ENCODE assay signal across 9 cellular contexts in the genomic region with DNA sequence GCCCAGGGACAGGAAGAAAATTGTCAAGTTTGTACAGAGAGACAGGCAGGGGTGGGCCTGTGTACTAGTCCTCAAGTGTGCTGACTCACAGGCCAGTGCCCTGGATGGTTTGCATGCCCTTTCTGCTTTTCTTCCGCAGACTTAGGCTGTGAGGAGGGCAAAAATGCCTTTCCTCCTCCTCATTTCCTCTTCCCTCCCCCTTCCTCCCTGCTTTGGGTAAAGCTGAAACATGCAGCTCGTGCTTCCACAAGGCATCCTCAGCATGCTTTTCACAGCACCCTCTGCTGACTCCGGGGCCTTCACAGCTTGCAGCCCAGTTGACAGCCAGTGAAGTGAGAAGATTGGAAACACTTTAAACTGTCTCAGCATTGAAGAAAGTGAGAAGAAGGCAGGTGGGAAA.
DNase-seq lines count a peak whose midpoint lies in the region; FAIRE-seq and TF ChIP-seq lines count a peak whose summit lies in the region.
"Had no signal": no experiment of that assay in that cellular context is flagged by ENCODE, and none has a peak within 500 bp of the region (broad histone marks: within the 10 kb centered on the region; RNA-seq: fewer than 3 reads in every experiment).

No MANE protein-coding gene starts in this region.

- H3K27me3 ChIP-seq in breast epithelium = no peaks in the 10 kb centered on the region
- H3K27me3 ChIP-seq in mammary epithelial cell (ENCODE audit: insufficient read depth, low read length) = no peaks in the 10 kb centered on the region
- H3K27me3 ChIP-seq in prostate gland (replicated peaks; ENCODE audit: insufficient read depth) = no peaks in the 10 kb centered on the region
- H3K27me3 ChIP-seq: BLaER1 had no signal

- WGBS in mammary epithelial cell (ENCODE audit: low coverage, missing lambda C conversion rate) = 3% methylated on average over 3 of the region's 3 CpGs
- 20% methylated on average over 3 of the region's 3 CpGs for WGBS in prostate gland

- H3K9me3 Mint-ChIP-seq in MCF 10A (ENCODE audit: unreplicated experiment) = no peaks in the 10 kb centered on the region
- no peaks in the 10 kb centered on the region for H3K9me3 Mint-ChIP-seq in activated T-helper 2 cell treated with anti-CD3 and anti-CD28 coated beads, Interferon-gamma antibody, Interleukin-2, Interleukin-4, amounts not matched to agents 10 μg/mL and 5 μg/mL and 100 μg/mL, durations not matched to agents 14 hours and 24 hours and 36 hours

- H3K4me3 ChIP-seq in breast epithelium (no peak overlapping the region), mammary epithelial cell (replicated peaks in 1 of 3; ENCODE audit: insufficient read depth in 1 of 3, low read depth in 2 of 3, low read length in 3 of 3) (no peak overlapping the region), prostate gland (no peak overlapping the region)
- H3K4me3 ChIP-seq: BLaER1 had no signal

- DNase-seq in MCF 10A (ENCODE audit: unreplicated experiment) = peak; percentile 96
- DNase-seq in breast epithelium (ENCODE audit: low spot score in 2 of 2) = no peak
- DNase-seq in mammary epithelial cell = peak; percentile 92
- peak; percentile 97 for DNase-seq in iris pigment epithelial cell (ENCODE audit: low read depth)
- DNase-seq in urothelium cell line (ENCODE audit: low spot score) = peak; percentile 74
- DNase-seq in activated CD4-positive, alpha-beta T cell treated with anti-CD3 and anti-CD28 coated beads for 4 hours = no peak
- no peak for DNase-seq in prostate gland (ENCODE audit: low spot score)
- no peak for DNase-seq in activated T-helper 2 cell treated with anti-CD3 and anti-CD28 coated beads, Interferon-gamma antibody, Interleukin-2, Interleukin-4, amounts not matched to agents 10 μg/mL and 5 μg/mL and 100 μg/mL, durations not matched to agents 14 hours and 24 hours and 36 hours (ENCODE audit: low spot score)

- no peaks in the 10 kb centered on the region for H3K27me3 Mint-ChIP-seq in MCF 10A (ENCODE audit: insufficient read depth, unreplicated experiment)
- H3K27me3 Mint-ChIP-seq in activated T-helper 2 cell treated with anti-CD3 and anti-CD28 coated beads, Interferon-gamma antibody, Interleukin-2, Interleukin-4, amounts not matched to agents 10 μg/mL and 5 μg/mL and 100 μg/mL, durations not matched to agents 14 hours and 24 hours and 36 hours (ENCODE audit: low read depth) = no peaks in the 10 kb centered on the region

- no peak overlapping the region for H3K4me3 Mint-ChIP-seq in MCF 10A (ENCODE audit: unreplicated experiment)
- H3K4me3 Mint-ChIP-seq in activated T-helper 2 cell treated with anti-CD3 and anti-CD28 coated beads, Interferon-gamma antibody, Interleukin-2, Interleukin-4, amounts not matched to agents 10 μg/mL and 5 μg/mL and 100 μg/mL, durations not matched to agents 14 hours and 24 hours and 36 hours (ENCODE audit: low read depth) = no peak overlapping the region

- dilution Hi-C loops in mammary epithelial cell (cut with HindIII; ENCODE audit: low sequenced_read_pairs) = no loop called here

- peak; percentile 93 for FAIRE-seq in urothelium cell line (lab: Jason Lieb, UNC)

- no peaks in the 10 kb centered on the region for H4K20me1 ChIP-seq in mammary epithelial cell (ENCODE audit: insufficient read depth, low read length)
- H4K20me1 ChIP-seq: BLaER1 had no signal

- BruUV-seq in MCF 10A (replicated peaks; lab: Mats Ljungman, UMichigan) = no TSS peak
- no TSS peak for BruUV-seq in mammary epithelial cell (replicated peaks; lab: Mats Ljungman, UMichigan)

- intact Hi-C loops in MCF 10A (cut with micrococcal nuclease) = loop anchor here (1.0 to 5.0 kb wide), 4 partner anchors 62 to 336 kb away; no protein-coding TSS in a partner anchor
- intact Hi-C loops in breast epithelium (cut with DNase I; ENCODE audit: low total_unique reads) = no loop called here
- intact Hi-C loops in mammary epithelial cell (cut with micrococcal nuclease) = loop anchor here (1.0 to 5.0 kb wide), 3 partner anchors 66 to 133 kb away; no protein-coding TSS in a partner anchor
- intact Hi-C loops in prostate gland (cut with DNase I) = no loop called here
- intact Hi-C loops in activated T-helper 2 cell treated with anti-CD3 and anti-CD28 coated beads, Interferon-gamma antibody, Interleukin-2, Interleukin-4, amounts not matched to agents 10 μg/mL and 5 μg/mL and 100 μg/mL, durations not matched to agents 14 hours and 24 hours and 36 hours (cut with micrococcal nuclease) = no loop called here

- H3K4me1 ChIP-seq in breast epithelium (no peaks in the 10 kb centered on the region), mammary epithelial cell (ENCODE audit: insufficient read depth, low read length) (peaks cover 46% of the 10 kb centered on the region), prostate gland (replicated peaks) (no peaks in the 10 kb centered on the region)

- no peak for TF ChIP-seq POLR2A in breast epithelium (IDR thresholded peaks at IDR 0.05)
- TF ChIP-seq POLR2A in prostate gland (IDR thresholded peaks at IDR 0.05) = no peak

- H3K4me2 ChIP-seq in mammary epithelial cell (ENCODE audit: insufficient read depth, low read depth, low read length) = peak overlapping the region; percentile 61
- H3K4me2 ChIP-seq: BLaER1 had no signal

- H3K27ac ChIP-seq in breast epithelium = peak overlapping the region in 1 of 2 donors; percentile 19
- peak overlapping the region; percentile 55 for H3K27ac ChIP-seq in mammary epithelial cell (ENCODE audit: insufficient read depth, low read depth, low read length)
- no peak overlapping the region for H3K27ac ChIP-seq in prostate gland
- H3K27ac ChIP-seq: BLaER1 had no signal

- no peaks in the 10 kb centered on the region for H3K36me3 Mint-ChIP-seq in MCF 10A (ENCODE audit: insufficient read depth, unreplicated experiment)
- H3K36me3 Mint-ChIP-seq in activated T-helper 2 cell treated with anti-CD3 and anti-CD28 coated beads, Interferon-gamma antibody, Interleukin-2, Interleukin-4, amounts not matched to agents 10 μg/mL and 5 μg/mL and 100 μg/mL, durations not matched to agents 14 hours and 24 hours and 36 hours (ENCODE audit: low read depth) = no peaks in the 10 kb centered on the region

- in situ Hi-C loops in mammary epithelial cell (cut with MboI; ENCODE audit: low sequenced_read_pairs in 2 of 2) = no loop called here

- POLR2A ChIA-PET in MCF 10A (lab: Yijun Ruan, JAX) = interaction anchor here (0.7 to 1.0 kb wide), 2 partner anchors 18 to 79 kb away, joined by 3 read pairs; no protein-coding TSS in a partner anchor

- peak; percentile 56 for TF ChIP-seq CTCF in MCF 10A (IDR thresholded peaks at IDR 0.05; ENCODE audit: unreplicated experiment)
- TF ChIP-seq CTCF in breast epithelium (IDR thresholded peaks at IDR 0.05) = no peak
- TF ChIP-seq CTCF in mammary epithelial cell (conservative IDR thresholded peaks at IDR 0.05 in 1 of 2, IDR thresholded peaks at IDR 0.05 in 1 of 2; ENCODE audit: extremely low read depth in 1 of 2, insufficient read depth in 1 of 2, low read depth in 1 of 2, low read length in 2 of 2) = peak; percentile 24 to 52
- TF ChIP-seq CTCF in prostate gland (IDR thresholded peaks at IDR 0.05) = no peak

- CTCF ChIA-PET in MCF 10A (lab: Yijun Ruan, JAX) = interaction anchor here (0.7 to 3.0 kb wide), 8 partner anchors 47 to 1813 kb away, joined by 3 to 25 read pairs (median 4); no protein-coding TSS in a partner anchor
- CTCF ChIA-PET in mammary epithelial cell (lab: Charles Lee; ENCODE audit: low non-redundant PET) = interaction anchor here (0.6 kb wide), 2 partner anchors 20 to 25 kb away, joined by 4 to 6 read pairs; no protein-coding TSS in a partner anchor

- H2AFZ ChIP-seq in mammary epithelial cell (ENCODE audit: low read depth, low read length) = peak overlapping the region; percentile 75

- H3K36me3 ChIP-seq in breast epithelium = no peaks in the 10 kb centered on the region
- no peaks in the 10 kb centered on the region for H3K36me3 ChIP-seq in mammary epithelial cell (ENCODE audit: insufficient read depth, low read length)
- H3K36me3 ChIP-seq in prostate gland = no peaks in the 10 kb centered on the region
- H3K36me3 ChIP-seq: BLaER1 had no signal

- no peak overlapping the region for H3K27ac Mint-ChIP-seq in MCF 10A (ENCODE audit: low read depth, unreplicated experiment)
- no peak overlapping the region for H3K27ac Mint-ChIP-seq in activated T-helper 2 cell treated with anti-CD3 and anti-CD28 coated beads, Interferon-gamma antibody, Interleukin-2, Interleukin-4, amounts not matched to agents 10 μg/mL and 5 μg/mL and 100 μg/mL, durations not matched to agents 14 hours and 24 hours and 36 hours

- no peak overlapping the region for H3K9ac ChIP-seq in mammary epithelial cell (ENCODE audit: insufficient read depth, low read length)
- H3K9ac ChIP-seq: BLaER1 had no signal

- peaks cover 14% of the 10 kb centered on the region for H3K4me1 Mint-ChIP-seq in MCF 10A (ENCODE audit: insufficient read depth, unreplicated experiment)
- H3K4me1 Mint-ChIP-seq in activated T-helper 2 cell treated with anti-CD3 and anti-CD28 coated beads, Interferon-gamma antibody, Interleukin-2, Interleukin-4, amounts not matched to agents 10 μg/mL and 5 μg/mL and 100 μg/mL, durations not matched to agents 14 hours and 24 hours and 36 hours (ENCODE audit: low read depth) = no peaks in the 10 kb centered on the region

- no peaks in the 10 kb centered on the region for H3K79me2 ChIP-seq in mammary epithelial cell (ENCODE audit: insufficient read depth, low read length)

- H3K9me3 ChIP-seq in breast epithelium (no peaks in the 10 kb centered on the region), mammary epithelial cell (replicated peaks; ENCODE audit: insufficient read depth, low read length) (no peaks in the 10 kb centered on the region), prostate gland (no peaks in the 10 kb centered on the region)
- H3K9me3 ChIP-seq: BLaER1 had no signal

Comparison
In these comparisons a context has a peak if more than half of its experiments do, and no peak if none do; other contexts are left out.
1. DNase-seq: peak in MCF 10A (single experiment), mammary epithelial cell (single experiment), iris pigment epithelial cell (single experiment) and urothelium cell line (single experiment); none in breast epithelium (0 of 2), activated CD4-positive, alpha-beta T cell treated with anti-CD3 and anti-CD28 coated beads for 4 hours (0 of 2), prostate gland (single experiment) and activated T-helper 2 cell treated with anti-CD3 and anti-CD28 coated beads, Interferon-gamma antibody, Interleukin-2, Interleukin-4, amounts not matched to agents 10 μg/mL and 5 μg/mL and 100 μg/mL, durations not matched to agents 14 hours and 24 hours and 36 hours (single experiment).
2. CTCF ChIP-seq: peak in MCF 10A (single experiment) and mammary epithelial cell (2 of 2); none in breast epithelium (0 of 3) and prostate gland (0 of 4).
3. intact Hi-C loops: an anchor here in MCF 10A (1.0 to 5.0 kb wide) and mammary epithelial cell (1.0 to 5.0 kb wide); none called in breast epithelium, prostate gland and activated T-helper 2 cell treated with anti-CD3 and anti-CD28 coated beads, Interferon-gamma antibody, Interleukin-2, Interleukin-4, amounts not matched to agents 10 μg/mL and 5 μg/mL and 100 μg/mL, durations not matched to agents 14 hours and 24 hours and 36 hours.